ENCODE assay signal across 33 cellular contexts in genomic region chr18:70250781-70251180, GRCh38.
"Had no signal": no experiment of that assay in that cellular context is flagged by ENCODE, and none has a peak within 500 bp of the region (broad histone marks: within the 10 kb centered on the region; RNA-seq: fewer than 3 reads in every experiment).

No MANE protein-coding gene starts in this region.

- H3K27ac ChIP-seq: ascending aorta, Peyer's patch, SJSA1, VCaP had no signal

- H3K36me3 Mint-ChIP-seq: activated naive CD8-positive, alpha-beta T cell treated with anti-CD3 and anti-CD28 coated beads for 36 hours; T-cell had no signal

- H3K27me3 Mint-ChIP-seq: activated B cell treated with CpG ODN at 0.5 μM for 24 hours, T-cell, T-helper 17 cell had no signal

- H3K4me1 Mint-ChIP-seq: activated B cell treated with CpG ODN at 0.5 μM for 24 hours; activated T-helper 17 cell treated with anti-CD3 and anti-CD28 coated beads, Interleukin-2, amount 50 U/mL, for 72 hours; T-cell; T-helper 17 cell had no signal

- DNase-seq: activated B cell treated with CpG ODN at 0.5 μM for 24 hours; activated CD4-positive, alpha-beta T cell treated with anti-CD3 and anti-CD28 coated beads for 4 hours; activated CD4-positive, alpha-beta T cell treated with anti-CD3 and anti-CD28 coated beads, Interleukin-2, amount 50 U/mL, for 4 hours; activated CD4-positive, CD25-positive, alpha-beta regulatory T cell treated with anti-CD3 and anti-CD28 coated beads, Interleukin-2, amount 50 U/mL, for 72 hours; activated CD8-positive, alpha-beta T cell treated with anti-CD3 and anti-CD28 coated beads for 36 hours; activated effector memory CD4-positive, alpha-beta T cell treated with anti-CD3 and anti-CD28 coated beads, Interleukin-2, amount 50 U/mL, for 16 hours; activated naive CD4-positive, alpha-beta T cell; activated naive CD4-positive, alpha-beta T cell treated with anti-CD3 and anti-CD28 coated beads, Interleukin-2, amount 50 U/mL, for 16 hours; activated naive CD8-positive, alpha-beta T cell treated with anti-CD3 and anti-CD28 coated beads for 36 hours; activated T-cell treated with anti-CD3 and anti-CD28 coated beads, Interleukin-2, amount 50 U/mL, for 1 hour; activated T-cell treated with anti-CD3 and anti-CD28 coated beads, Interleukin-2, amount 50 U/mL, for 72 hours; amygdala; MM.1S; MV-4-11; NCI-H1092; NCI-H1436 treated with DMSO at 0.1 percent for 48 hours; NCI-H1694 treated with DMSO at 0.1 percent for 48 hours; NCI-H2029; NCI-H446; NCI-H524 treated with DMSO at 0.1 percent for 48 hours; NCI-H748 treated with DMSO at 0.1 percent for 48 hours; NK-92 treated with Interleukin-12 subunit alpha and Interleukin-12 subunit beta, amount 100 ng/mL, for 24 hours; PC-3; Peyer's patch; RPMI8226; SHP77 treated with DMSO at 0.1 percent for 48 hours; SK-N-SH; T-cell; T-helper 17 cell had no signal

- H3K4me3 Mint-ChIP-seq: activated B cell treated with CpG ODN at 0.5 μM for 24 hours; activated CD8-positive, alpha-beta T cell treated with anti-CD3 and anti-CD28 coated beads for 36 hours; activated naive CD8-positive, alpha-beta T cell treated with anti-CD3 and anti-CD28 coated beads for 36 hours; activated T-cell treated with anti-CD3 and anti-CD28 coated beads, Interleukin-2, amount 50 U/mL, for 72 hours; activated T-helper 17 cell treated with anti-CD3 and anti-CD28 coated beads, Interleukin-2, amount 50 U/mL, for 72 hours; T-cell; T-helper 17 cell had no signal

- H3K27me3 ChIP-seq: ascending aorta, Peyer's patch, SJSA1 had no signal

- H3K9me3 ChIP-seq: ascending aorta, Peyer's patch, SJSA1, SK-N-SH had no signal

- H3K4me1 ChIP-seq: Peyer's patch had no signal

- ATAC-seq: activated CD8-positive, alpha-beta T cell treated with anti-CD3 and anti-CD28 coated beads for 36 hours; activated T-cell treated with anti-CD3 and anti-CD28 coated beads, Interleukin-2, amount 50 U/mL, for 72 hours; activated T-helper 17 cell treated with anti-CD3 and anti-CD28 coated beads, Interleukin-2, amount 50 U/mL, for 72 hours; PC-3; T-cell; T-helper 17 cell had no signal

- H3K36me3 ChIP-seq: ascending aorta, Peyer's patch, SJSA1 had no signal

- H3K9me3 Mint-ChIP-seq: activated B cell treated with CpG ODN at 0.5 μM for 24 hours; activated CD8-positive, alpha-beta T cell treated with anti-CD3 and anti-CD28 coated beads for 36 hours; activated naive CD8-positive, alpha-beta T cell treated with anti-CD3 and anti-CD28 coated beads for 36 hours; activated T-cell treated with anti-CD3 and anti-CD28 coated beads, Interleukin-2, amount 50 U/mL, for 72 hours; activated T-helper 17 cell treated with anti-CD3 and anti-CD28 coated beads, Interleukin-2, amount 50 U/mL, for 72 hours; T-cell had no signal

- H3K27ac Mint-ChIP-seq: activated B cell treated with CpG ODN at 0.5 μM for 24 hours; activated CD8-positive, alpha-beta T cell treated with anti-CD3 and anti-CD28 coated beads for 36 hours; activated naive CD8-positive, alpha-beta T cell treated with anti-CD3 and anti-CD28 coated beads for 36 hours; activated T-cell treated with anti-CD3 and anti-CD28 coated beads, Interleukin-2, amount 50 U/mL, for 72 hours; activated T-helper 17 cell treated with anti-CD3 and anti-CD28 coated beads, Interleukin-2, amount 50 U/mL, for 72 hours; T-cell; T-helper 17 cell had no signal

- H3K4me3 ChIP-seq: ascending aorta, Peyer's patch, SJSA1 had no signal
